Comparison of ENCODE assay signal across 8 cellular contexts in genomic region chr16:21517263-21517662, GRCh38.
DNase-seq lines count a peak whose midpoint lies in the region; ATAC-seq and TF ChIP-seq lines count a peak whose summit lies in the region.
"Not testable (repeated sequence)": the region's sequence is repeated elsewhere in the genome, so short reads cannot be mapped to it uniquely, and the experiment has no call there.

No MANE protein-coding gene starts in this region.

- H3K27me3 ChIP-seq in tibial artery = not testable (repeated sequence)

- H3K27ac ChIP-seq in tibial artery = peak overlapping the region; percentile 68 to 74

- peak; percentile 25 for ATAC-seq in GM21576 (IDR thresholded peaks at IDR 0.05; ENCODE audit: unreplicated experiment)
- ATAC-seq in HG03571 (IDR thresholded peaks at IDR 0.05; ENCODE audit: unreplicated experiment) = peak; percentile 21

- not testable (repeated sequence) for H3K9me3 Mint-ChIP-seq in activated naive CD4-positive, alpha-beta T cell treated with anti-CD3 and anti-CD28 coated beads, Interleukin-2, amount 50 U/mL, for 24 hours; nephron progenitor cell

- H3K27ac Mint-ChIP-seq in activated naive CD4-positive, alpha-beta T cell treated with anti-CD3 and anti-CD28 coated beads, Interleukin-2, amount 50 U/mL, for 24 hours = peak overlapping the region; percentile 41
- not testable (repeated sequence) for H3K27ac Mint-ChIP-seq in nephron progenitor cell

- peak; percentile 32 for DNase-seq in ELF-1 (ENCODE audit: low read depth, low spot score)
- DNase-seq in RPMI8226 = peak; percentile 58
- not testable (repeated sequence) for DNase-seq in fibroblast of the aortic adventitia (ENCODE audit: low read depth); nephron progenitor cell
- DNase-seq in tibial artery = peak in 1 of 2 donors; percentile 63

- peaks cover 12% of the 10 kb centered on the region for H3K36me3 Mint-ChIP-seq in activated naive CD4-positive, alpha-beta T cell treated with anti-CD3 and anti-CD28 coated beads, Interleukin-2, amount 50 U/mL, for 24 hours
- H3K36me3 Mint-ChIP-seq in nephron progenitor cell (ENCODE audit: low read depth) = not testable (repeated sequence)

- H3K4me3 Mint-ChIP-seq in activated naive CD4-positive, alpha-beta T cell treated with anti-CD3 and anti-CD28 coated beads, Interleukin-2, amount 50 U/mL, for 24 hours = peak overlapping the region; percentile 96
- peak overlapping the region; percentile 52 for H3K4me3 Mint-ChIP-seq in nephron progenitor cell

- H3K4me3 ChIP-seq in fibroblast of the aortic adventitia (ENCODE audit: low read depth, low read length) (peak overlapping the region; percentile 25), tibial artery (peak overlapping the region in 1 of 2 donors; percentile 6)

- H3K36me3 ChIP-seq in tibial artery = not testable (repeated sequence)

- TF ChIP-seq CTCF in fibroblast of the aortic adventitia (IDR thresholded peaks at IDR 0.05; ENCODE audit: insufficient read depth, low read length); nephron progenitor cell (IDR thresholded peaks at IDR 0.05); tibial artery (IDR thresholded peaks at IDR 0.05): not testable (repeated sequence)

- H3K27me3 Mint-ChIP-seq in activated naive CD4-positive, alpha-beta T cell treated with anti-CD3 and anti-CD28 coated beads, Interleukin-2, amount 50 U/mL, for 24 hours; nephron progenitor cell (ENCODE audit: low read depth, poor library complexity): not testable (repeated sequence)

- not testable (repeated sequence) for H3K9me3 ChIP-seq in tibial artery

- H3K4me1 Mint-ChIP-seq in activated naive CD4-positive, alpha-beta T cell treated with anti-CD3 and anti-CD28 coated beads, Interleukin-2, amount 50 U/mL, for 24 hours = peaks cover 32% of the 10 kb centered on the region
- H3K4me1 Mint-ChIP-seq in nephron progenitor cell = peaks cover 75% of the 10 kb centered on the region

- intact Hi-C loops in tibial artery (cut with DNase I; ENCODE audit: low total_unique reads) = not testable (repeated sequence)

- peaks cover 3 to 66% (median 36%) of the 10 kb centered on the region in 4 donors for H3K4me1 ChIP-seq in tibial artery
